In the genomic region with DNA sequence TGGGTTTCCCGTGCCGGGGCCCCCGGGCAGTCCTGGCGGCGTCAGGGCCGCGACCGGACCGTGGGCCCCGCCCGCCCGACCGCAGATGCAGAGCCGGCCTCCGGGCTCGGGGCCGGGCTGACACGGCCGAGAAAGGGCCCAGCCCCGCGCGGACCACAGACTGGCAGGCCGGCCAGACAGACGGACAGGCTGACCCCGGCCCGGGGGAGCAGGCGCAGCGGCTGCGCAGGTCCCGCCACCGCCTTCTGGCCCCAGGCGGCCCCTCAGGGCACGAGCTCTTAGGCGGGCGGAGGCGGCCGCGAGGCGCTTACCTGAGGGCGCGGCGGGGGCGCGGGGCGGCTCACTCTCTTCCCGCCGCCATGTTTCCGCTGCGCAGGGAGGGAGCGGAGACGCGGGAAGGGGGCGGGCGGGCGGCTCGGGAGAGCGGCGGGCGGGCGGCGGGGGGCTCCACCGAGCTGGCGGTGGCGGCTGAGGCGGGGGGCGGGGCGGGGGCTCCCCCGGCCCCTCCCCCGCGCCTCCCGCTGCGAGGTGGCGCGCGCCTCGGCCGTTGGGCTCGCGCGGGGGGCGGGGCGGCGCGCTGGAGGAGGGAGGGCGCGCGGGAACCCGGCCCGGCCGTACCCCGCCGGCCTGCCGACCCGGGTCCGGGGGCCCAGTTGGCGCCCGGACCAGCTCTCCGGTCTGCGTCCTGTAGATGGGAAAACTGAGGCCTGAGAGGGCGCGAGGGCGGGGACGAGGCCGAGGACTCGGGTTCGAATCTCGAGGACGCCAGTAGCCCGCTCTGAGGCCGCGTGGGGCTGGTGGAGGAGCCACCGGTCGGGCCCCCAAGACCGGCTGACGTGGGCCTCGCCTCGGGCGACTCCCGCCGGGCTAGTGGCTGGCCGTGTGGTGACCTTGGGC, we compare ENCODE assay signal across 8 cellular contexts. TPM values are rescaled to one million over a fixed set of nuclear protein-coding genes. Genes with fewer than 3 reads are reported as not detected.
DNase-seq lines count a peak whose midpoint lies in the region; ATAC-seq and TF ChIP-seq lines count a peak whose summit lies in the region.

A gene (minus strand): TSS at position 559 of the 897 bp plus-strand sequence. CDS start 56,173 bp downstream, outside the sequence.

- peak within 1 kb of the TSS; percentile 65 for H3K4me3 ChIP-seq in fibroblast of pulmonary artery (replicated peaks; ENCODE audit: low read depth, low read length)
- H3K4me3 ChIP-seq in subcutaneous abdominal adipose tissue (ENCODE audit: low read depth in 1 of 5, low read length in 5 of 5) = peak within 1 kb of the TSS; percentile 63 to 78 (median 71)

- no peak for TF ChIP-seq CTCF in fibroblast of pulmonary artery (IDR thresholded peaks at IDR 0.05; ENCODE audit: low read length, missing control alignments)
- no peak for TF ChIP-seq CTCF in nephron progenitor cell (IDR thresholded peaks at IDR 0.05)

- H3K27me3 Mint-ChIP-seq in activated T-cell treated with anti-CD3 and anti-CD28 coated beads, Interleukin-2, amount 50 U/mL, for 72 hours (ENCODE audit: low read depth) = peaks cover 5% of the 10 kb centered on the region
- peaks cover 24% of the 10 kb centered on the region for H3K27me3 Mint-ChIP-seq in nephron progenitor cell (ENCODE audit: low read depth, poor library complexity)

- peak; percentile 46 for ATAC-seq in GM19023 (IDR thresholded peaks at IDR 0.05; ENCODE audit: unreplicated experiment)
- ATAC-seq in HG03196 (IDR thresholded peaks at IDR 0.05; ENCODE audit: unreplicated experiment) = peak; percentile 33
- ATAC-seq in activated T-cell treated with anti-CD3 and anti-CD28 coated beads, Interleukin-2, amount 50 U/mL, for 72 hours (replicated peaks in 1 of 2) = peak; percentile 72 to 77

- H3K4me1 Mint-ChIP-seq in activated T-cell treated with anti-CD3 and anti-CD28 coated beads, Interleukin-2, amount 50 U/mL, for 72 hours (ENCODE audit: low read depth) = peaks cover 23% of the 10 kb centered on the region
- peaks cover 28% of the 10 kb centered on the region for H3K4me1 Mint-ChIP-seq in nephron progenitor cell

- H3K4me1 ChIP-seq in subcutaneous abdominal adipose tissue (ENCODE audit: control insufficient read depth in 5 of 5, insufficient read depth in 5 of 5, low read length in 5 of 5) = peaks cover 0 to 30% (median 22%) of the 10 kb centered on the region in 5 donors

- H3K36me3 ChIP-seq in subcutaneous abdominal adipose tissue (ENCODE audit: control insufficient read depth in 5 of 5, insufficient read depth in 5 of 5, low read length in 5 of 5) = no peaks in the 10 kb centered on the region

- H3K9me3 Mint-ChIP-seq in activated T-cell treated with anti-CD3 and anti-CD28 coated beads, Interleukin-2, amount 50 U/mL, for 72 hours = no peaks in the 10 kb centered on the region
- no peaks in the 10 kb centered on the region for H3K9me3 Mint-ChIP-seq in nephron progenitor cell

- peaks cover 0 to 2% of the 10 kb centered on the region in 2 donors for H3K36me3 Mint-ChIP-seq in activated T-cell treated with anti-CD3 and anti-CD28 coated beads, Interleukin-2, amount 50 U/mL, for 72 hours (ENCODE audit: insufficient read depth in 2 of 2)
- no peaks in the 10 kb centered on the region for H3K36me3 Mint-ChIP-seq in nephron progenitor cell (ENCODE audit: low read depth)

- H3K4me3 Mint-ChIP-seq in activated T-cell treated with anti-CD3 and anti-CD28 coated beads, Interleukin-2, amount 50 U/mL, for 72 hours = peak within 1 kb of the TSS; percentile 77 to 85
- peak within 1 kb of the TSS; percentile 90 for H3K4me3 Mint-ChIP-seq in nephron progenitor cell

- no peaks in the 10 kb centered on the region for H3K27me3 ChIP-seq in subcutaneous abdominal adipose tissue (ENCODE audit: control insufficient read depth in 5 of 5, insufficient read depth in 4 of 5, low read length in 5 of 5)

- H3K9ac ChIP-seq in subcutaneous abdominal adipose tissue (ENCODE audit: low read length in 5 of 5) = peak within 1 kb of the TSS; percentile 17 to 86 (median 82)

- no peaks in the 10 kb centered on the region for H3K9me3 ChIP-seq in subcutaneous abdominal adipose tissue (ENCODE audit: control insufficient read depth in 5 of 5, low read length in 5 of 5)

- peak within 1 kb of the TSS; percentile 79 for H3K27ac Mint-ChIP-seq in activated T-cell treated with anti-CD3 and anti-CD28 coated beads, Interleukin-2, amount 50 U/mL, for 72 hours
- H3K27ac Mint-ChIP-seq in nephron progenitor cell = no peak within 1 kb of the TSS

- peak; percentile 66 for DNase-seq in AG08395 (ENCODE audit: low spot score)
- DNase-seq in NOMO-1 treated with dmso at 0.1 percent for 144 hours (lab: John Stamatoyannopoulos, UW; ENCODE audit: unreplicated experiment) = peak; percentile 24
- peak; percentile 72 to 73 for DNase-seq in activated T-cell treated with anti-CD3 and anti-CD28 coated beads, Interleukin-2, amount 50 U/mL, for 72 hours
- DNase-seq in fibroblast of pulmonary artery (ENCODE audit: low read depth) = peak; percentile 38
- DNase-seq in nephron progenitor cell = peak; percentile 76

- H3K27ac ChIP-seq in subcutaneous abdominal adipose tissue (ENCODE audit: low read depth, low read length) = peak within 1 kb of the TSS; percentile 73

RNA-seq across cellular contexts. Expression of the gene that starts here (rescaled TPM):
- total RNA-seq in activated T-cell treated with anti-CD3 and anti-CD28 coated beads, Interleukin-2, amount 50 U/mL, for 72 hours = 10 to 100 TPM; 28.5 to 28.8 TPM

Comparison
In these comparisons a context has a peak if more than half of its experiments do, and no peak if none do; other contexts are left out.
1. Peak in every context shown above with its lines: DNase-seq, ATAC-seq, H3K4me3 ChIP-seq and H3K27ac ChIP-seq.
2. DNase-seq: peak in every context shown above with its lines; median percentile 76 in nephron progenitor cell; 72 in activated T-cell treated with anti-CD3 and anti-CD28 coated beads, Interleukin-2, amount 50 U/mL, for 72 hours; 66 in AG08395; 38 in fibroblast of pulmonary artery; 24 in NOMO-1 treated with dmso at 0.1 percent for 144 hours.